ENCODE assay signal across 29 cellular contexts in genomic region chr15:65333863-65334262, GRCh38. TPM values are rescaled to one million over a fixed set of nuclear protein-coding genes. Genes with fewer than 3 reads are reported as not detected.
A peak's percentile ranks its signal among the peaks of the same experiment; 100 is the strongest.
DNase-seq lines count a peak whose midpoint lies in the region; ATAC-seq and TF ChIP-seq lines count a peak whose summit lies in the region.
"Had no signal": no experiment of that assay in that cellular context is flagged by ENCODE, and none has a peak within 500 bp of the region (broad histone marks: within the 10 kb centered on the region; RNA-seq: fewer than 3 reads in every experiment).

No MANE protein-coding gene starts in this region.

- TF ChIP-seq CTCF in progenitor cell of endocrine pancreas (IDR thresholded peaks at IDR 0.05; ENCODE audit: unreplicated experiment), result no peak

- DNase-seq in DMS 273 (lab: John Stamatoyannopoulos, UW; ENCODE audit: unreplicated experiment) (peak; percentile 74), DMS 273 treated with DMSO at 0.1 percent for 48 hours (lab: John Stamatoyannopoulos, UW) (no peak), NCI-H82 treated with DMSO at 0.1 percent for 48 hours (lab: John Stamatoyannopoulos, UW; ENCODE audit: unreplicated experiment) (peak; percentile 79), iPS-NIHi11 (ENCODE audit: low spot score) (peak; percentile 28), progenitor cell of endocrine pancreas (ENCODE audit: low spot score, unreplicated experiment) (no peak), NCI-H2029 (lab: John Stamatoyannopoulos, UW) (no peak)
- DNase-seq in activated CD4-positive, alpha-beta T cell treated with anti-CD3 and anti-CD28 coated beads, Interleukin-2, amount 10 ng/mL, durations not matched to agents 7 days and 5 days, result no peak
- DNase-seq: activated CD4-positive, alpha-beta T cell treated with anti-CD3 and anti-CD28 coated beads, Interleukin-2, amount 50 U/mL, for 1 hour; activated effector memory CD4-positive, alpha-beta T cell treated with anti-CD3 and anti-CD28 coated beads, Interleukin-2, amount 50 U/mL, for 16 hours; activated naive CD8-positive, alpha-beta T cell treated with anti-CD3 and anti-CD28 coated beads for 36 hours; activated T-cell treated with anti-CD3 and anti-CD28 coated beads, Interleukin-2, amount 50 U/mL, for 24 hours; anterior cingulate cortex; effector CD4-positive, alpha-beta T cell; GOT3; left lung; NCI-H2227 treated with DMSO at 0.1 percent for 48 hours; NCI-H748 treated with DMSO at 0.1 percent for 48 hours; SIG-M5; stimulated activated naive CD4-positive, alpha-beta T cell; SW 1271 had no signal

- peak overlapping the region; percentile 69 for H3K27ac Mint-ChIP-seq in progenitor cell of endocrine pancreas
- H3K27ac Mint-ChIP-seq in activated CD4-positive, alpha-beta T cell treated with anti-CD3 and anti-CD28 coated beads, Interleukin-2, amount 10 ng/mL, durations not matched to agents 7 days and 5 days, result no peak overlapping the region
- H3K27ac Mint-ChIP-seq: activated naive CD8-positive, alpha-beta T cell treated with anti-CD3 and anti-CD28 coated beads for 36 hours; activated T-cell treated with anti-CD3 and anti-CD28 coated beads, Interleukin-2, amount 50 U/mL, for 24 hours; CD14-positive monocyte; memory B cell had no signal

- no peaks in the 10 kb centered on the region for H3K9me3 Mint-ChIP-seq in progenitor cell of endocrine pancreas (ENCODE audit: low read depth)
- no peaks in the 10 kb centered on the region for H3K9me3 Mint-ChIP-seq in activated CD4-positive, alpha-beta T cell treated with anti-CD3 and anti-CD28 coated beads, Interleukin-2, amount 10 ng/mL, durations not matched to agents 7 days and 5 days
- H3K9me3 Mint-ChIP-seq: activated naive CD8-positive, alpha-beta T cell treated with anti-CD3 and anti-CD28 coated beads for 36 hours; activated T-cell treated with anti-CD3 and anti-CD28 coated beads, Interleukin-2, amount 50 U/mL, for 24 hours; CD14-positive monocyte; memory B cell had no signal

- H3K4me3 Mint-ChIP-seq in progenitor cell of endocrine pancreas (ENCODE audit: low read depth), result no peak overlapping the region
- no peak overlapping the region for H3K4me3 Mint-ChIP-seq in activated CD4-positive, alpha-beta T cell treated with anti-CD3 and anti-CD28 coated beads, Interleukin-2, amount 10 ng/mL, durations not matched to agents 7 days and 5 days
- H3K4me3 Mint-ChIP-seq: activated naive CD8-positive, alpha-beta T cell treated with anti-CD3 and anti-CD28 coated beads for 36 hours; activated T-cell treated with anti-CD3 and anti-CD28 coated beads, Interleukin-2, amount 50 U/mL, for 24 hours; CD14-positive monocyte; memory B cell had no signal

- no peak for ATAC-seq in GM18502 (IDR thresholded peaks at IDR 0.05; ENCODE audit: poor library complexity, unreplicated experiment)
- ATAC-seq: left lung had no signal

- peaks cover 11% of the 10 kb centered on the region for H3K36me3 Mint-ChIP-seq in progenitor cell of endocrine pancreas (ENCODE audit: insufficient read depth)
- no peaks in the 10 kb centered on the region for H3K36me3 Mint-ChIP-seq in activated CD4-positive, alpha-beta T cell treated with anti-CD3 and anti-CD28 coated beads, Interleukin-2, amount 10 ng/mL, durations not matched to agents 7 days and 5 days (ENCODE audit: low read depth)
- H3K36me3 Mint-ChIP-seq: activated naive CD8-positive, alpha-beta T cell treated with anti-CD3 and anti-CD28 coated beads for 36 hours; CD14-positive monocyte; memory B cell had no signal

- H3K27me3 Mint-ChIP-seq in progenitor cell of endocrine pancreas, result no peaks in the 10 kb centered on the region
- no peaks in the 10 kb centered on the region for H3K27me3 Mint-ChIP-seq in activated CD4-positive, alpha-beta T cell treated with anti-CD3 and anti-CD28 coated beads, Interleukin-2, amount 10 ng/mL, durations not matched to agents 7 days and 5 days

- POLR2A ChIA-PET in activated CD4-positive, alpha-beta T cell treated with anti-CD3 and anti-CD28 coated beads, Interleukin-2, amount 10 ng/mL, durations not matched to agents 7 days and 5 days (lab: Charles Lee), result no interaction called here

- CTCF ChIA-PET in activated CD4-positive, alpha-beta T cell treated with anti-CD3 and anti-CD28 coated beads, Interleukin-2, amount 10 ng/mL, durations not matched to agents 7 days and 5 days (lab: Charles Lee), result no interaction called here

- H3K4me1 Mint-ChIP-seq in progenitor cell of endocrine pancreas (ENCODE audit: low read depth), result peaks cover 17% of the 10 kb centered on the region
- H3K4me1 Mint-ChIP-seq in activated CD4-positive, alpha-beta T cell treated with anti-CD3 and anti-CD28 coated beads, Interleukin-2, amount 10 ng/mL, durations not matched to agents 7 days and 5 days, result no peaks in the 10 kb centered on the region
- H3K4me1 Mint-ChIP-seq: activated naive CD8-positive, alpha-beta T cell treated with anti-CD3 and anti-CD28 coated beads for 36 hours; CD14-positive monocyte had no signal

RNA-seq across cellular contexts. Expression of gene RNU5B-1, which starts 29.4 kb away (rescaled TPM):
- 41.3 and 48.7 TPM in 2 replicates for total RNA-seq in progenitor cell of endocrine pancreas
- total RNA-seq in activated CD4-positive, alpha-beta T cell treated with anti-CD3 and anti-CD28 coated beads, Interleukin-2, amount 10 ng/mL, durations not matched to agents 7 days and 5 days, result 10 to 100 TPM; 14.4 to 36.1 TPM
- total RNA-seq: bronchial epithelial cell, Daoy, HT1080, pulmonary artery endothelial cell, suprapubic skin, ureter had no signal

RNA-seq across cellular contexts. Expression of gene RNU5A-1, which starts 38.0 kb away (rescaled TPM):
- not detected in 2 replicates for total RNA-seq in progenitor cell of endocrine pancreas
- not detected for total RNA-seq in activated CD4-positive, alpha-beta T cell treated with anti-CD3 and anti-CD28 coated beads, Interleukin-2, amount 10 ng/mL, durations not matched to agents 7 days and 5 days
- total RNA-seq: activated naive CD8-positive, alpha-beta T cell treated with anti-CD3 and anti-CD28 coated beads for 36 hours; bronchial epithelial cell; Daoy; HT1080; left lung; pulmonary artery endothelial cell; suprapubic skin; ureter had no signal

RNA-seq across cellular contexts. Expression of gene IGDCC3, which starts 43.9 kb away (rescaled TPM):
- 125 and 138 TPM in 2 replicates for total RNA-seq in progenitor cell of endocrine pancreas
- not detected for total RNA-seq in activated CD4-positive, alpha-beta T cell treated with anti-CD3 and anti-CD28 coated beads, Interleukin-2, amount 10 ng/mL, durations not matched to agents 7 days and 5 days
- total RNA-seq: activated naive CD8-positive, alpha-beta T cell treated with anti-CD3 and anti-CD28 coated beads for 36 hours; bronchial epithelial cell; Daoy; pulmonary artery endothelial cell; suprapubic skin had no signal

RNA-seq across cellular contexts. Expression of gene PARP16, which starts 47.2 kb away (rescaled TPM):
- total RNA-seq in progenitor cell of endocrine pancreas, result 10.5 and 12.6 TPM in 2 replicates
- 10 to 100 TPM; 19.0 to 21.7 TPM for total RNA-seq in activated CD4-positive, alpha-beta T cell treated with anti-CD3 and anti-CD28 coated beads, Interleukin-2, amount 10 ng/mL, durations not matched to agents 7 days and 5 days

Comparison
In these comparisons a context has a peak if more than half of its experiments do, and no peak if none do; other contexts are left out.
1. DNase-seq: peak in DMS 273 (single experiment), NCI-H82 treated with DMSO at 0.1 percent for 48 hours (single experiment) and iPS-NIHi11 (single experiment); none in DMS 273 treated with DMSO at 0.1 percent for 48 hours (single experiment), progenitor cell of endocrine pancreas (single experiment), activated CD4-positive, alpha-beta T cell treated with anti-CD3 and anti-CD28 coated beads, Interleukin-2, amount 10 ng/mL, durations not matched to agents 7 days and 5 days (single experiment) and NCI-H2029 (single experiment).
2. RNA of gene IGDCC3, which starts 43.9 kb away (total RNA-seq): 125 to 138 TPM in progenitor cell of endocrine pancreas; not detected in activated CD4-positive, alpha-beta T cell treated with anti-CD3 and anti-CD28 coated beads, Interleukin-2, amount 10 ng/mL, durations not matched to agents 7 days and 5 days; every median in the first group is over 100 times any median in the second.